21 cellular contexts compared by ENCODE assay signal in the genomic region with DNA sequence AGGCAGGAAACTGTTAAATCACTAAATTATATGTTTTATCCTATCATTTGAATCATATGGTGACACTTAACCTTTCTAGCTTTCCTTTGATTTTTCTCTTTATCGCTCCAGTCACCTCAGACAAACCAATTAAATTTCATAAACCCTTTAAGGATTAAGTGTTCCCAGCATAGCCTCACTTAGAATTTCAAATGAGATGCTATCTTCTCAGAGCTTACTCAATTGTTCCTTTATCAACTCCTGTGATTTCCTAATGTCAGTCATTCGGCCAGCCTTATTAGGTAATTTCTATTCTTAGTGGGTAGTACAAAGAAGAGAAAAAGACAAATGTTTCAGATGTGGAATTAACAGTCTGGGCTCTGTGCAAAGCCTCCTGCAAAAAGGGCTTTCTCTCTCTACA.
DNase-seq lines count a peak whose midpoint lies in the region; TF ChIP-seq lines count a peak whose summit lies in the region.
"Had no signal": no experiment of that assay in that cellular context is flagged by ENCODE, and none has a peak within 500 bp of the region (broad histone marks: within the 10 kb centered on the region; RNA-seq: fewer than 3 reads in every experiment).

No MANE protein-coding gene starts in this region.

- no peak overlapping the region for H3K4me3 Mint-ChIP-seq in neural crest cell
- no peak overlapping the region for H3K4me3 Mint-ChIP-seq in activated T-cell treated with anti-CD3 and anti-CD28 coated beads, Interleukin-2, amount 50 U/mL, for 24 hours
- no peak overlapping the region for H3K4me3 Mint-ChIP-seq in CD14-positive monocyte

- DNase-seq in A673 (ENCODE audit: low spot score): peak; percentile 81
- peak; percentile 83 for DNase-seq in amniotic epithelial cell (ENCODE audit: low read depth)
- DNase-seq in neural crest cell (ENCODE audit: low read depth, low spot score): no peak
- no peak for DNase-seq in iPS-NIHi7 (ENCODE audit: extremely low spot score)
- DNase-seq in activated T-cell treated with anti-CD3 and anti-CD28 coated beads, Interleukin-2, amount 50 U/mL, for 24 hours: no peak
- DNase-seq in CD14-positive monocyte (ENCODE audit: low spot score): no peak
- DNase-seq in activated CD4-positive, CD25-positive, alpha-beta regulatory T cell (lab: John Stamatoyannopoulos, UW): no peak
- DNase-seq: 8988T, AML-193, DMS53, GDM1, H7, KG1, NCI-H1105, NCI-H146, NCI-H2029 treated with DMSO at 0.1 percent for 48 hours, NCI-H524 treated with DMSO at 0.1 percent for 48 hours, OCI-M1, SJCRH30 had no signal

- H3K27ac Mint-ChIP-seq in neural crest cell (ENCODE audit: unreplicated experiment) (peak overlapping the region; percentile 52), CD14-positive monocyte (no peak overlapping the region)
- no peak overlapping the region for H3K27ac Mint-ChIP-seq in activated T-cell treated with anti-CD3 and anti-CD28 coated beads, Interleukin-2, amount 50 U/mL, for 24 hours

- H3K9ac ChIP-seq in HUES6 (ENCODE audit: low read length): no peak overlapping the region

- H3K36me3 Mint-ChIP-seq in neural crest cell (ENCODE audit: low read depth) (peaks cover 6% of the 10 kb centered on the region), CD14-positive monocyte (no peaks in the 10 kb centered on the region)
- no peaks in the 10 kb centered on the region for H3K36me3 Mint-ChIP-seq in activated T-cell treated with anti-CD3 and anti-CD28 coated beads, Interleukin-2, amount 50 U/mL, for 24 hours (ENCODE audit: low read depth)

- intact Hi-C loops in A673 (cut with micrococcal nuclease; ENCODE audit: unreplicated experiment): no loop called here
- intact Hi-C loops in CD14-positive monocyte (cut with micrococcal nuclease): no loop called here

- no peak for TF ChIP-seq CTCF in A673 (conservative IDR thresholded peaks at IDR 0.05; ENCODE audit: low read depth, low read length)
- TF ChIP-seq CTCF in neural crest cell (conservative IDR thresholded peaks at IDR 0.05): no peak
- no peak for TF ChIP-seq CTCF in CD14-positive monocyte (IDR thresholded peaks at IDR 0.05)

- H3K4me3 ChIP-seq in A673 (ENCODE audit: low read depth, low read length, poor library complexity, severe bottlenecking) (no peak overlapping the region), HUES6 (ENCODE audit: low read depth, low read length) (no peak overlapping the region)
- H3K4me3 ChIP-seq: SJCRH30 had no signal

- peaks cover 22% of the 10 kb centered on the region for H3K4me1 ChIP-seq in A673 (ENCODE audit: insufficient read depth, low read length, poor library complexity, severe bottlenecking)
- peaks cover 26% of the 10 kb centered on the region for H3K4me1 ChIP-seq in HUES6 (ENCODE audit: control insufficient read depth, insufficient read depth, low read length)
- H3K4me1 ChIP-seq: SJCRH30 had no signal

- CTCF ChIA-PET in A673 (lab: Charles Lee): no interaction called here

- H3K27me3 ChIP-seq in A673 (replicated peaks; ENCODE audit: insufficient read depth, low read depth, low read length, poor library complexity) (no peaks in the 10 kb centered on the region), HUES6 (ENCODE audit: control insufficient read depth, insufficient read depth, low read length) (no peaks in the 10 kb centered on the region)
- H3K27me3 ChIP-seq: SJCRH30 had no signal

- H3K9me3 Mint-ChIP-seq in neural crest cell (no peaks in the 10 kb centered on the region), CD14-positive monocyte (peaks cover 7 to 22% (median 14%) of the 10 kb centered on the region in 7 donors)
- H3K9me3 Mint-ChIP-seq in activated T-cell treated with anti-CD3 and anti-CD28 coated beads, Interleukin-2, amount 50 U/mL, for 24 hours: peaks cover 16% of the 10 kb centered on the region

- H3K4me1 Mint-ChIP-seq in neural crest cell: peaks cover 30% of the 10 kb centered on the region
- no peaks in the 10 kb centered on the region for H3K4me1 Mint-ChIP-seq in activated T-cell treated with anti-CD3 and anti-CD28 coated beads, Interleukin-2, amount 50 U/mL, for 24 hours (ENCODE audit: low read depth)
- no peaks in the 10 kb centered on the region for H3K4me1 Mint-ChIP-seq in CD14-positive monocyte

- POLR2A ChIA-PET in A673 (lab: Charles Lee; ENCODE audit: low non-redundant PET): no interaction called here

- BruUV-seq in A673 (replicated peaks; lab: Mats Ljungman, UMichigan): no TSS peak

- H3K36me3 ChIP-seq in A673 (ENCODE audit: insufficient read depth, low read length, poor library complexity, severe bottlenecking): no peaks in the 10 kb centered on the region
- H3K36me3 ChIP-seq in HUES6 (ENCODE audit: control insufficient read depth, insufficient read depth, low read length): no peaks in the 10 kb centered on the region
- H3K36me3 ChIP-seq: SJCRH30 had no signal

- H3K27ac ChIP-seq in A673 (ENCODE audit: low read depth, low read length, poor library complexity, severe bottlenecking) (peak overlapping the region; percentile 24), HUES6 (ENCODE audit: low read depth, low read length) (peak overlapping the region; percentile 34; the same call in 1 of the 2 replicates)
- H3K27ac ChIP-seq: C4-2B, SJCRH30 had no signal

- H3K9me3 ChIP-seq in A673 (ENCODE audit: low read depth, low read length, poor library complexity, severe bottlenecking) (peaks cover 16% of the 10 kb centered on the region), HUES6 (ENCODE audit: control insufficient read depth, insufficient read depth, low read depth, low read length) (peaks cover 28% of the 10 kb centered on the region)

- H3K27me3 Mint-ChIP-seq in neural crest cell (ENCODE audit: low read depth): no peaks in the 10 kb centered on the region
- no peaks in the 10 kb centered on the region for H3K27me3 Mint-ChIP-seq in activated T-cell treated with anti-CD3 and anti-CD28 coated beads, Interleukin-2, amount 50 U/mL, for 24 hours
- H3K27me3 Mint-ChIP-seq in CD14-positive monocyte (ENCODE audit: low read depth in 3 of 3): peaks cover 0 to 2% (median 1%) of the 10 kb centered on the region in 3 donors

Comparison
In these comparisons a context has a peak if more than half of its experiments do, and no peak if none do; other contexts are left out.
1. DNase-seq: peak in A673 (single experiment) and amniotic epithelial cell (single experiment); none in neural crest cell (single experiment), iPS-NIHi7 (single experiment), activated T-cell treated with anti-CD3 and anti-CD28 coated beads, Interleukin-2, amount 50 U/mL, for 24 hours (single experiment), CD14-positive monocyte (single experiment) and activated CD4-positive, CD25-positive, alpha-beta regulatory T cell (0 of 4).